8 cellular contexts compared by ENCODE assay signal in genomic region chr10:86971146-86971991, GRCh38. TPM values are rescaled to one million over a fixed set of nuclear protein-coding genes. Genes with fewer than 3 reads are reported as not detected.
DNase-seq lines count a peak whose midpoint lies in the region; ATAC-seq and TF ChIP-seq lines count a peak whose summit lies in the region.

No MANE protein-coding gene starts in this region.

- H3K27me3 Mint-ChIP-seq in GM23338 (ENCODE audit: insufficient read depth, low read depth, poor library complexity): peaks cover 45% of the 10 kb centered on the region

- H3K27ac ChIP-seq in GM23338 (ENCODE audit: low read depth): no peak overlapping the region
- H3K27ac ChIP-seq in MM.1S (ENCODE audit: low read length): peak overlapping the region; percentile 20; the same call in 1 of the 2 replicates

- H3K4me1 Mint-ChIP-seq in GM23338: peaks cover 45% of the 10 kb centered on the region

- H3K9me2 ChIP-seq in GM23338 (ENCODE audit: insufficient read depth): no peaks in the 10 kb centered on the region
- no peaks in the 10 kb centered on the region for H3K9me2 ChIP-seq in MM.1S (replicated peaks; ENCODE audit: insufficient read depth, low read length)

- peaks cover 4% of the 10 kb centered on the region; the same call in 2 of the 3 replicates for H3K36me3 Mint-ChIP-seq in GM23338 (ENCODE audit: low read depth)

- H3F3A ChIP-seq in GM23338 (replicated peaks; ENCODE audit: low read depth) (peaks cover 7% of the 10 kb centered on the region; the same call in 1 of the 2 replicates), MM.1S (ENCODE audit: insufficient read depth, low read length) (no peaks in the 10 kb centered on the region)

- H3K4me1 ChIP-seq in GM23338 (ENCODE audit: insufficient read depth) (peaks cover 24% of the 10 kb centered on the region), MM.1S (ENCODE audit: low read length) (no peaks in the 10 kb centered on the region)

- peak in 1 of 2 donors; percentile 97 for TF ChIP-seq POLR2A in lower leg skin (IDR thresholded peaks at IDR 0.05)

- H3K4me2 ChIP-seq in GM23338 (peak overlapping the region; percentile 91), MM.1S (ENCODE audit: low read depth, low read length) (peak overlapping the region; percentile 75)

- H3K9me3 Mint-ChIP-seq in GM23338: peaks cover 3% of the 10 kb centered on the region; the same call in 1 of the 3 replicates

- peak overlapping the region; percentile 71 for H3K9ac ChIP-seq in MM.1S (ENCODE audit: low read length)

- H3K27ac Mint-ChIP-seq in GM23338: peak overlapping the region; percentile 59; the same call in 1 of the 2 replicates

- H3K27me3 ChIP-seq in GM23338 (ENCODE audit: insufficient read depth): peaks cover 68% of the 10 kb centered on the region
- no peaks in the 10 kb centered on the region for H3K27me3 ChIP-seq in MM.1S (replicated peaks; ENCODE audit: insufficient read depth, low read length)

- WGBS in lower leg skin, 2 donors: 6 to 18% methylated on average over 28 to 45 of the region's 77 CpGs

- no peaks in the 10 kb centered on the region for H3K9me3 ChIP-seq in MM.1S (replicated peaks; ENCODE audit: insufficient read depth, low read length)

- H4K20me1 ChIP-seq in GM23338 (replicated peaks; ENCODE audit: insufficient read depth): no peaks in the 10 kb centered on the region
- H4K20me1 ChIP-seq in MM.1S (ENCODE audit: insufficient read depth, low read length): no peaks in the 10 kb centered on the region

- intact Hi-C loops in lower leg skin (cut with DNase I; ENCODE audit: low total_unique reads): loop anchor here (5.0 kb wide), 1 partner anchor 121 kb away; the partner anchor contains the start of gene GLUD1

- peak overlapping the region; percentile 91 for H2AFZ ChIP-seq in GM23338
- H2AFZ ChIP-seq in MM.1S (ENCODE audit: low read length): peak overlapping the region; percentile 78

- DNase-seq in GM23338 (ENCODE audit: low spot score) (peak; percentile 76), MM.1S (peak; percentile 67), cortex of kidney (lab: John Stamatoyannopoulos, UW) (peak; percentile 90), lower leg skin (ENCODE audit: low spot score in 2 of 2) (peak; percentile 91 to 98), Ammon's horn (ENCODE audit: low spot score) (no peak)
- peak; percentile 85 for DNase-seq in activated CD4-positive, alpha-beta T cell treated with anti-CD3 and anti-CD28 coated beads for 48 hours
- DNase-seq in stimulated activated CD4-positive, alpha-beta T cell treated with anti-CD3 and anti-CD28 coated beads, TNF-alpha, amount 100 ng/mL, for 1 hour (ENCODE audit: low read depth in 3 of 3, low spot score in 1 of 3): peak; percentile 81 to 85 (median 84)

- H3K36me3 ChIP-seq in GM23338 (ENCODE audit: insufficient read depth) (no peaks in the 10 kb centered on the region), MM.1S (replicated peaks; ENCODE audit: insufficient read depth, low read length) (no peaks in the 10 kb centered on the region)

- H3K79me2 ChIP-seq in GM23338 (replicated peaks; ENCODE audit: insufficient read depth) (no peaks in the 10 kb centered on the region), MM.1S (ENCODE audit: low read length) (no peaks in the 10 kb centered on the region)

- peak overlapping the region; percentile 84 for H3K4me3 Mint-ChIP-seq in GM23338

- TF ChIP-seq CTCF in GM23338 (conservative IDR thresholded peaks at IDR 0.05; ENCODE audit: low read depth in 2 of 2) (no peak), MM.1S (IDR thresholded peaks at IDR 0.05; ENCODE audit: low read length) (no peak), lower leg skin (IDR thresholded peaks at IDR 0.05) (no peak)

- peak overlapping the region; percentile 61; the same call in 1 of the 2 replicates for H3K4me3 ChIP-seq in GM08714 (ENCODE audit: low read length)
- peak overlapping the region; percentile 67 for H3K4me3 ChIP-seq in GM23338
- H3K4me3 ChIP-seq in MM.1S (ENCODE audit: low read length): peak overlapping the region; percentile 61
- peak overlapping the region; percentile 64 for H3K4me3 ChIP-seq in lower leg skin (ENCODE audit: low read depth, poor library complexity, severe bottlenecking)

- ATAC-seq in GM23338: peak; percentile 27

TF ChIP-seq in GM23338, 12 proteins besides CTCF, POLR2A, EP300 and RAD21 (continues in another document):
- TF ChIP-seq REST (IDR thresholded peaks at IDR 0.05; ENCODE audit: unreplicated experiment): no peak
- TF ChIP-seq ETS1 (IDR thresholded peaks at IDR 0.05): no peak
- no peak for TF ChIP-seq EZH2 (IDR thresholded peaks at IDR 0.05; ENCODE audit: low read depth, unreplicated experiment)
- no peak for TF ChIP-seq STAT1 (IDR thresholded peaks at IDR 0.05; ENCODE audit: unreplicated experiment)
- TF ChIP-seq POLR2AphosphoS5 (IDR thresholded peaks at IDR 0.05; ENCODE audit: low read depth): no peak
- no peak for TF ChIP-seq CREB1 (CRISPR knock-in tag; IDR thresholded peaks at IDR 0.05; ENCODE audit: low read depth)
- no peak for TF ChIP-seq JUNB (IDR thresholded peaks at IDR 0.05; ENCODE audit: unreplicated experiment)
- no peak for TF ChIP-seq ZNF114 (CRISPR knock-in tag; IDR thresholded peaks at IDR 0.05)

RNA-seq across cellular contexts. Expression of gene ADIRF, which starts 3.1 kb away (rescaled TPM):
- not detected in 2 replicates for total RNA-seq in GM23338 (2014; rRNA removed; shearing (Covaris generic))
- 0.66 and 1.7 TPM in 2 replicates for polyA plus RNA-seq in GM23338 (2016; fragmentation: Nextera tagmentation; extraction: Ambion mirVana)
- 100 to 1,000 TPM in 1 of 4 donors, 10 to 100 TPM in 3; 72.0 to 125 (median 80.4) TPM for total RNA-seq in lower leg skin

RNA-seq across cellular contexts. Expression of gene SNCG, which starts 13.0 kb away (rescaled TPM):
- 4.0 and 9.6 TPM in 2 replicates for total RNA-seq in GM23338 (2014; rRNA removed; shearing (Covaris generic))
- 17.0 and 18.5 TPM in 2 replicates for polyA plus RNA-seq in GM23338 (2016; fragmentation: Nextera tagmentation; extraction: Ambion mirVana)
- total RNA-seq in lower leg skin: 10 to 100 TPM; 26.5 to 62.9 (median 41.1) TPM

RNA-seq across cellular contexts. Expression of gene MMRN2, which starts 14.0 kb away (rescaled TPM):
- total RNA-seq in GM23338 (2014; rRNA removed; shearing (Covaris generic)): 1.0 and 2.4 TPM in 2 replicates
- polyA plus RNA-seq in GM23338 (2016; fragmentation: Nextera tagmentation; extraction: Ambion mirVana): 0.32 and 0.70 TPM in 2 replicates
- 10 to 100 TPM; 24.5 to 50.8 (median 40.2) TPM for total RNA-seq in lower leg skin

RNA-seq across cellular contexts. Expression of gene FAM25A, which starts 48.7 kb away (rescaled TPM):
- total RNA-seq in GM23338 (2014; rRNA removed; shearing (Covaris generic)): not detected in 2 replicates
- not detected in 2 replicates for polyA plus RNA-seq in GM23338 (2016; fragmentation: Nextera tagmentation; extraction: Ambion mirVana)
- 100 to 1,000 TPM; 430 to 795 (median 736) TPM for total RNA-seq in lower leg skin

Comparison
In these comparisons a context has a peak if more than half of its experiments do, and no peak if none do; other contexts are left out.
1. RNA of gene ADIRF, which starts 3.1 kb away (total RNA-seq): 72.0 to 125 TPM in lower leg skin; not detected in GM23338; every median in the first group is over 10 times any median in the second.
2. Peak in every context shown above with its lines, with median percentiles within 50 percentile points of each other: H3K4me3 ChIP-seq.